1 cellular context compared by ENCODE assay signal in genomic region chr17:68101075-68101991, GRCh38.
TF ChIP-seq lines count a peak whose summit lies in the region.

No MANE protein-coding gene starts in this region.

TF ChIP-seq in K562, 482 proteins besides CTCF, POLR2A, EP300 and RAD21 (continued from another document):
- TF ChIP-seq RNF219 (CRISPR knock-in tag; IDR thresholded peaks at IDR 0.05) (no peak), E2F6 (IDR thresholded peaks at IDR 0.05; ENCODE audit: borderline replicate concordance in 1 of 2, extremely low read depth in 1 of 2, insufficient read depth in 1 of 2, insufficient read length in 1 of 2, low read depth in 1 of 2, low read length in 1 of 2, poor library complexity in 1 of 2, severe bottlenecking in 1 of 2) (peak; percentile 83 to 90), RFX5 (IDR thresholded peaks at IDR 0.05; ENCODE audit: low read depth, low read length) (no peak), ZNF766 (CRISPR knock-in tag; conservative IDR thresholded peaks at IDR 0.05) (no peak), ZBTB7A (IDR thresholded peaks at IDR 0.05; ENCODE audit: borderline replicate concordance, control insufficient read depth, low read depth, low read length) (peak; percentile 40; the same call in 1 of the 2 replicates), ZNF76 (CRISPR knock-in tag; IDR thresholded peaks at IDR 0.05; ENCODE audit: borderline replicate concordance) (no peak), PHF8 (IDR thresholded peaks at IDR 0.05; ENCODE audit: borderline replicate concordance, low read length) (peak; percentile 34; the same call in 1 of the 2 replicates), ELF1 (tag; IDR thresholded peaks at IDR 0.05) (no peak), NFRKB (IDR thresholded peaks at IDR 0.05; ENCODE audit: low read depth) (no peak), MBD2 (IDR thresholded peaks at IDR 0.05; ENCODE audit: borderline replicate concordance, low read depth) (no peak), CREM (IDR thresholded peaks at IDR 0.05; ENCODE audit: low read depth) (0 out of 2 replicates have a peak, but pooled peaks have one; percentile 30), U2AF1 (optimal IDR thresholded peaks at IDR 0.05; ENCODE audit: low read depth, low read length) (no peak), PPARD (CRISPR knock-in tag; IDR thresholded peaks at IDR 0.05) (no peak), POU5F1 (IDR thresholded peaks at IDR 0.05; ENCODE audit: borderline replicate concordance, low read depth, low read length, partially characterized antibody) (no peak), EGR1 (conservative IDR thresholded peaks at IDR 0.05) (0 out of 2 replicates have a peak, but pooled peaks have one; percentile 12), JUND (IDR thresholded peaks at IDR 0.05; ENCODE audit: borderline replicate concordance, low read depth, low read length) (no peak), JUND (tag; IDR thresholded peaks at IDR 0.05; ENCODE audit: borderline replicate concordance, low read depth, low read length) (no peak), TFAP4 (CRISPR knock-in tag; IDR thresholded peaks at IDR 0.05; ENCODE audit: borderline replicate concordance) (peak; percentile 77), NR2C2 (CRISPR knock-in tag; IDR thresholded peaks at IDR 0.05) (no peak), NR2C2 (tag; IDR thresholded peaks at IDR 0.05) (peak; percentile 68), ZFX (CRISPR knock-in tag; IDR thresholded peaks at IDR 0.05) (peak; percentile 66), GTF2B (IDR thresholded peaks at IDR 0.05; ENCODE audit: extremely low read depth, insufficient read length) (no peak), SP1 (CRISPR knock-in tag; IDR thresholded peaks at IDR 0.05) (no peak), PRMT5 (CRISPR knock-in tag; IDR thresholded peaks at IDR 0.05) (no peak), HNRNPK (IDR thresholded peaks at IDR 0.05; ENCODE audit: low read depth, low read length, poor library complexity, severe bottlenecking) (no peak), KDM2B (CRISPR knock-in tag; IDR thresholded peaks at IDR 0.05) (no peak), CXXC5 (CRISPR knock-in tag; IDR thresholded peaks at IDR 0.05) (peak; percentile 49; the same call in 1 of the 2 replicates), HNRNPL (IDR thresholded peaks at IDR 0.05; ENCODE audit: low read depth, low read length) (no peak), MEIS2 (IDR thresholded peaks at IDR 0.05; ENCODE audit: partially characterized antibody) (no peak), HMGN3 (IDR thresholded peaks at IDR 0.05; ENCODE audit: borderline replicate concordance, extremely low read depth, insufficient read length, low read depth, low read length) (no peak), ZNF592 (IDR thresholded peaks at IDR 0.05) (peak; percentile 51; the same call in 1 of the 2 replicates), PURB (CRISPR knock-in tag; IDR thresholded peaks at IDR 0.05; ENCODE audit: low read depth) (no peak), NEUROD1 (IDR thresholded peaks at IDR 0.05; ENCODE audit: borderline replicate concordance, low read depth, low read length, partially characterized antibody) (no peak), ATF1 (CRISPR knock-in tag; IDR thresholded peaks at IDR 0.05) (no peak), ATF1 (tag; IDR thresholded peaks at IDR 0.05) (0 out of 2 replicates have a peak, but pooled peaks have one; percentile 16), POLR2G (IDR thresholded peaks at IDR 0.05; ENCODE audit: low read depth, low read length) (peak; percentile 79), E2F8 (IDR thresholded peaks at IDR 0.05; ENCODE audit: low read depth, partially characterized antibody) (no peak), ZNF384 (IDR thresholded peaks at IDR 0.05; ENCODE audit: low read depth, low read length) (no peak), ARID4B (CRISPR knock-in tag; IDR thresholded peaks at IDR 0.05) (no peak), ZNF280B (CRISPR knock-in tag; IDR thresholded peaks at IDR 0.05) (no peak)
TF ChIP-seq in K562: peak in this region for 25.
